8 cellular contexts compared by ENCODE assay signal in genomic region chr2:13901526-13901925, GRCh38.
"Had no signal": no experiment of that assay in that cellular context is flagged by ENCODE, and none has a peak within 500 bp of the region (broad histone marks: within the 10 kb centered on the region; RNA-seq: fewer than 3 reads in every experiment).

No MANE protein-coding gene starts in this region.

- H3K4me3 ChIP-seq: GM12878 had no signal

- ATAC-seq: GM12878 had no signal

- FAIRE-seq: G401.6, GM12878, GM12891, GM12892, GM18507, GM19239 had no signal

- DNase-seq: GDM1, GF-D8 had no signal
